Comparison of ENCODE assay signal across 8 cellular contexts in genomic region chr6:150004783-150005717, GRCh38.
A peak's percentile ranks its signal among the peaks of the same experiment; 100 is the strongest.
DNase-seq lines count a peak whose midpoint lies in the region; ATAC-seq lines count a peak whose summit lies in the region.

No MANE protein-coding gene starts in this region.

- DNase-seq in NCI-H187 treated with DMSO at 0.1 percent for 48 hours (lab: John Stamatoyannopoulos, UW) (peak; percentile 26), T-helper 9 cell (peak; percentile 85), astrocyte of the hippocampus (ENCODE audit: low read depth, low spot score) (peak; percentile 96), hypothalamus (lab: John Stamatoyannopoulos, UW) (peak in 49 of 51 donors; percentile 4 to 87 (median 68)), retina (peak; percentile 93)

- ATAC-seq in GM18498 (IDR thresholded peaks at IDR 0.05; ENCODE audit: unreplicated experiment) (peak; percentile 83), HG02943 (IDR thresholded peaks at IDR 0.05; ENCODE audit: low read depth, unreplicated experiment) (peak; percentile 65), GM18873 (IDR thresholded peaks at IDR 0.05; ENCODE audit: low FRiP score, unreplicated experiment) (no peak)

Comparison
In these comparisons a context has a peak if more than half of its experiments do, and no peak if none do; other contexts are left out.
1. DNase-seq: peak in every context shown above with its lines; median percentile 96 in astrocyte of the hippocampus; 93 in retina; 85 in T-helper 9 cell; 68 in hypothalamus; 26 in NCI-H187 treated with DMSO at 0.1 percent for 48 hours.